ENCODE assay signal across 8 cellular contexts in the genomic region with DNA sequence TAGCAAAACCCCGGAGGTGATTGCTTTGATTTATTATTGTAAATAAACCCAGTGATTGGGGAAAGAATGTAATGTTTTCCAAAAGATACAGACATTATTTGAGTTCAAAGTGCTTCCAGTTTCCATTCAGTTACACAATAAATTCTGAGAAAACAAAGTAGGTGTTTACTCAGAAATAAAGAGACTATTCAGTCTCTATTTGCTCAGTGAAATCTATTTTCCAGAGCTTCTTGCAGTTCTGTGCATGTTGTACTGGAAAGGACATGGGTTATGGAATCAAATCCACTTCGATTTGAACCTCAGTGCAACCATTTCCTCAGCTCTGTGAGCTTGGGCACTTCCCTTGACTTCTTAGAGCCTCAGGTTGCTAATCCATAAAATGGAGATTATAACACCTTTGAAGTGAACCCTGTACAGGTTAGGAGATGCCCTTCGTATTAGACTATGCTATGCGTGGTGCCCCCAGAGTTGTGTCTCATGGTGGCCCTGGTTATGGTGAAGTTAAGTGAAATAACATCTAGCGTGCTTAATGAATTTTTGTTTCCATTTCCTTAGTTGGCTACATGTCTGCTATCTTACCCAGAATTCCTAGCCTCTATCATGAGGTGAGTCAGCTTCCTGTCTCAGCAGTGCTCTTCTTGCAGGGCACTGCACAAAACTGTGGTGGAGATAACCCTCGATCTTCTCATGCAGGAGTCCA.
A peak's percentile ranks its signal among the peaks of the same experiment; 100 is the strongest.
DNase-seq lines count a peak whose midpoint lies in the region; TF ChIP-seq lines count a peak whose summit lies in the region.

No MANE protein-coding gene starts in this region.

- H3K9me3 ChIP-seq in muscle layer of duodenum (ENCODE audit: control insufficient read depth in 1 of 2, low read length in 2 of 2) (peaks cover 0 to 1% of the 10 kb centered on the region in 2 donors), BE2C (no peaks in the 10 kb centered on the region)

- DNase-seq in activated CD4-positive, alpha-beta T cell treated with anti-CD3 and anti-CD28 coated beads for 4 hours = peak; percentile 53 to 59
- no peak for DNase-seq in activated CD4-positive, alpha-beta T cell treated with anti-CD3 and anti-CD28 coated beads for 1 hour
- DNase-seq in HL-60 (ENCODE audit: low read depth in 1 of 2, low spot score in 1 of 2) (peak; percentile 39 to 43), BE2C (no peak), foreskin melanocyte (no peak), middle frontal gyrus (ENCODE audit: extremely low spot score, low spot score) (no peak)
- DNase-seq in activated T-cell treated with anti-CD3 and anti-CD28 coated beads, Interleukin-2, amount 50 U/mL, for 48 hours = peak; percentile 62 to 63

- no peaks in the 10 kb centered on the region for H3K27me3 ChIP-seq in HL-60 (ENCODE audit: insufficient read depth, poor library complexity, severe bottlenecking)
- H3K27me3 ChIP-seq in muscle layer of duodenum (ENCODE audit: low read depth, low read length) = no peaks in the 10 kb centered on the region
- H3K27me3 ChIP-seq in BE2C = no peaks in the 10 kb centered on the region

- TF ChIP-seq CTCF in HL-60 (IDR thresholded peaks at IDR 0.05; ENCODE audit: insufficient read depth, low read length) = no peak
- TF ChIP-seq CTCF in BE2C (IDR thresholded peaks at IDR 0.05; ENCODE audit: low read depth, low read length) = no peak

- peak overlapping the region; percentile 36; the same call in 1 of the 2 replicates for H3K27ac ChIP-seq in HL-60 (replicated peaks)
- H3K27ac ChIP-seq in muscle layer of duodenum (ENCODE audit: low read length) = peak overlapping the region; percentile 61

- no peak overlapping the region for H3K4me3 ChIP-seq in HL-60 (replicated peaks; ENCODE audit: insufficient read depth, low read length)
- no peak overlapping the region for H3K4me3 ChIP-seq in muscle layer of duodenum (ENCODE audit: low read depth in 1 of 2, low read length in 2 of 2)
- H3K4me3 ChIP-seq in BE2C (ENCODE audit: low read depth, low read length) = no peak overlapping the region

- H3K36me3 ChIP-seq in muscle layer of duodenum (ENCODE audit: control insufficient read depth in 1 of 2, insufficient read depth in 2 of 2, low read length in 2 of 2) = no peaks in the 10 kb centered on the region
- H3K36me3 ChIP-seq in BE2C = no peaks in the 10 kb centered on the region

- H3K4me1 ChIP-seq in muscle layer of duodenum (ENCODE audit: control insufficient read depth in 1 of 2, insufficient read depth in 2 of 2, low read length in 2 of 2) (peaks cover 0 to 6% of the 10 kb centered on the region in 2 donors), BE2C (no peaks in the 10 kb centered on the region)

Comparison
In these comparisons a context has a peak if more than half of its experiments do, and no peak if none do; other contexts are left out.
1. DNase-seq: peak in activated CD4-positive, alpha-beta T cell treated with anti-CD3 and anti-CD28 coated beads for 4 hours (2 of 2), HL-60 (2 of 2) and activated T-cell treated with anti-CD3 and anti-CD28 coated beads, Interleukin-2, amount 50 U/mL, for 48 hours (2 of 2); none in activated CD4-positive, alpha-beta T cell treated with anti-CD3 and anti-CD28 coated beads for 1 hour (single experiment), BE2C (single experiment), foreskin melanocyte (single experiment) and middle frontal gyrus (single experiment).